In genomic region chr6:158152659-158153058, GRCh38 we compare ENCODE assay signal across 22 cellular contexts. TPM values are rescaled to one million over a fixed set of nuclear protein-coding genes. Genes with fewer than 3 reads are reported as not detected.
A peak's percentile ranks its signal among the peaks of the same experiment; 100 is the strongest.
DNase-seq lines count a peak whose midpoint lies in the region; ATAC-seq and TF ChIP-seq lines count a peak whose summit lies in the region.
"Had no signal": no experiment of that assay in that cellular context is flagged by ENCODE, and none has a peak within 500 bp of the region (broad histone marks: within the 10 kb centered on the region; RNA-seq: fewer than 3 reads in every experiment).

No MANE protein-coding gene starts in this region.

- no peak overlapping the region for H2AK5ac ChIP-seq in IMR-90 (ENCODE audit: low read depth, low read length)

- H3K14ac ChIP-seq in IMR-90 (replicated peaks; ENCODE audit: low read depth, low read length), result no peak overlapping the region

- no peak overlapping the region for H3K56ac ChIP-seq in IMR-90 (ENCODE audit: extremely low read depth, insufficient read depth, low read length)

- no peak overlapping the region for H3K18ac ChIP-seq in IMR-90 (ENCODE audit: low read depth, low read length)

- H2BK15ac ChIP-seq in IMR-90 (ENCODE audit: low read depth, low read length), result no peak overlapping the region

- H3K4me3 ChIP-seq in IMR-90 (ENCODE audit: insufficient read depth, low read depth, low read length) (no peak overlapping the region), PC-3 (ENCODE audit: low read length) (no peak overlapping the region), suprapubic skin (no peak overlapping the region), thyroid gland (replicated peaks in 1 of 3) (no peak overlapping the region), transverse colon (no peak overlapping the region)
- H3K4me3 ChIP-seq: MG63 had no signal

- H2AK9ac ChIP-seq in IMR-90 (replicated peaks; ENCODE audit: low read depth, low read length, poor library complexity), result no peak overlapping the region

- H3K4ac ChIP-seq in IMR-90 (ENCODE audit: low read depth, low read length), result no peak overlapping the region

- no peaks in the 10 kb centered on the region for H3F3A ChIP-seq in PC-3 (ENCODE audit: low read length, unreplicated experiment)

- no peak overlapping the region for H2BK5ac ChIP-seq in IMR-90 (ENCODE audit: low read depth, low read length, poor library complexity, severe bottlenecking)

- ATAC-seq in IMR-90 (ENCODE audit: low read depth), result no peak
- ATAC-seq in PC-3, result no peak
- peak; percentile 90 for ATAC-seq in esophagus mucosa
- ATAC-seq in GM21786 (IDR thresholded peaks at IDR 0.05; ENCODE audit: unreplicated experiment), result no peak
- ATAC-seq: CD8-positive, alpha-beta T cell had no signal

- no peak for TF ChIP-seq CTCF in IMR-90 (conservative IDR thresholded peaks at IDR 0.05; ENCODE audit: low read depth, low read length)
- TF ChIP-seq CTCF in PC-3 (conservative IDR thresholded peaks at IDR 0.05; ENCODE audit: low read depth, low read length), result no peak
- TF ChIP-seq CTCF in suprapubic skin (IDR thresholded peaks at IDR 0.05), result no peak
- TF ChIP-seq CTCF in thyroid gland (IDR thresholded peaks at IDR 0.05), result no peak
- no peak for TF ChIP-seq CTCF in transverse colon (IDR thresholded peaks at IDR 0.05)

- H2AFZ ChIP-seq in IMR-90 (replicated peaks; ENCODE audit: low read length, poor library complexity) (no peak overlapping the region), PC-3 (ENCODE audit: low read length) (no peak overlapping the region)

- peaks cover 4% of the 10 kb centered on the region for H3K4me1 ChIP-seq in IMR-90 (ENCODE audit: control insufficient read depth, insufficient read depth, low read length)
- peaks cover 28% of the 10 kb centered on the region for H3K4me1 ChIP-seq in PC-3 (ENCODE audit: insufficient read depth, low read length)
- H3K4me1 ChIP-seq in suprapubic skin, result no peaks in the 10 kb centered on the region
- H3K4me1 ChIP-seq in thyroid gland, result no peaks in the 10 kb centered on the region
- peaks cover 0 to 4% (median 0%) of the 10 kb centered on the region in 4 donors for H3K4me1 ChIP-seq in transverse colon

- TF ChIP-seq POLR2A in IMR-90 (IDR thresholded peaks at IDR 0.05; ENCODE audit: low read depth, low read length) (no peak), suprapubic skin (IDR thresholded peaks at IDR 0.05) (no peak), thyroid gland (IDR thresholded peaks at IDR 0.05) (no peak), transverse colon (IDR thresholded peaks at IDR 0.05) (no peak)

- no peak overlapping the region for H2BK20ac ChIP-seq in IMR-90 (ENCODE audit: low read depth, low read length)

- H4K91ac ChIP-seq in IMR-90 (ENCODE audit: insufficient read depth, low read depth, low read length), result no peak overlapping the region

- H4K20me1 ChIP-seq in IMR-90 (ENCODE audit: insufficient read depth, low read length) (peaks cover 4% of the 10 kb centered on the region; the same call in 1 of the 2 replicates), PC-3 (ENCODE audit: low read length) (no peaks in the 10 kb centered on the region)

- H3K79me2 ChIP-seq in PC-3 (ENCODE audit: low read length), result no peaks in the 10 kb centered on the region

- in situ Hi-C loops in IMR-90 (cut with MboI; ENCODE audit: low sequenced_read_pairs) (no loop called here), transverse colon (cut with MboI; ENCODE audit: low pct_ligation_motif_present in 1 of 4, low pct_unique_long_range_greater_than_20kb in 1 of 4, low sequenced_read_pairs in 3 of 4) (no loop called here)

- H3K9ac ChIP-seq in IMR-90 (ENCODE audit: low read depth, low read length) (no peak overlapping the region), PC-3 (ENCODE audit: low read length) (no peak overlapping the region)

- BruUV-seq in IMR-90 (replicated peaks; lab: Mats Ljungman, UMichigan), result no TSS peak
- BruUV-seq in PC-3 (replicated peaks; lab: Mats Ljungman, UMichigan), result no TSS peak

- TF ChIP-seq RAD21 in IMR-90 (IDR thresholded peaks at IDR 0.05; ENCODE audit: low read length), result no peak

- no peak overlapping the region for H3K27ac ChIP-seq in IMR-90 (ENCODE audit: insufficient read depth, low read length)
- H3K27ac ChIP-seq in PC-3 (ENCODE audit: low read length), result no peak overlapping the region
- H3K27ac ChIP-seq in suprapubic skin, result peak overlapping the region; percentile 23
- H3K27ac ChIP-seq in thyroid gland, result no peak overlapping the region
- H3K27ac ChIP-seq in transverse colon, result no peak overlapping the region

- TF ChIP-seq EP300 in suprapubic skin (IDR thresholded peaks at IDR 0.05) (no peak), transverse colon (IDR thresholded peaks at IDR 0.05; ENCODE audit: low read depth) (no peak)

- intact Hi-C loops in IMR-90 (cut with micrococcal nuclease) (no loop called here), PC-3 (cut with micrococcal nuclease) (no loop called here), thyroid gland (cut with DNase I) (no loop called here), transverse colon (cut with DNase I; ENCODE audit: low total_unique reads) (no loop called here)

- no peak overlapping the region for H4K8ac ChIP-seq in IMR-90 (ENCODE audit: low read depth in 2 of 2, low read length in 2 of 2)

- no peaks in the 10 kb centered on the region for H3K9me2 ChIP-seq in PC-3 (replicated peaks; ENCODE audit: low read length)

- H3K36me3 ChIP-seq in IMR-90 (ENCODE audit: control insufficient read depth, insufficient read depth, low read length) (peaks cover 7% of the 10 kb centered on the region), PC-3 (ENCODE audit: low read depth, low read length) (no peaks in the 10 kb centered on the region), suprapubic skin (peaks cover 9% of the 10 kb centered on the region), thyroid gland (peaks cover 0 to 8% of the 10 kb centered on the region in 2 donors), transverse colon (no peaks in the 10 kb centered on the region)

- H3K4me2 ChIP-seq in IMR-90 (ENCODE audit: low read depth, low read length), result no peak overlapping the region
- no peak overlapping the region for H3K4me2 ChIP-seq in PC-3 (ENCODE audit: low read length)

- no peak overlapping the region for H3K23ac ChIP-seq in IMR-90 (ENCODE audit: low read depth, low read length)

- H3K79me1 ChIP-seq in IMR-90 (ENCODE audit: low read depth in 1 of 2, low read length in 2 of 2), result peaks cover 4 to 12% of the 10 kb centered on the region in 2 experiments

- DNase-seq in IMR-90, result no peak
- peak; percentile 59 for DNase-seq in PC-3
- DNase-seq in suprapubic skin (ENCODE audit: low spot score in 2 of 2), result no peak
- DNase-seq in thyroid gland, result no peak
- no peak for DNase-seq in transverse colon
- DNase-seq: ACHN; C1 segment of cervical spinal cord; Calu3; CD8-positive, alpha-beta T cell; DMS79; GOT3; HCEC 1CT; Karpas-422; MG63; NCI-H1417; NCI-H1694 treated with DMSO at 0.1 percent for 48 hours; NCI-H2227 treated with DMSO at 0.1 percent for 48 hours; NCI-H510A treated with DMSO at 0.1 percent for 48 hours; NCI-H82; Right ventricle myocardium superior had no signal

- H3K9me3 ChIP-seq in IMR-90 (ENCODE audit: control insufficient read depth, insufficient read depth, low read length) (no peaks in the 10 kb centered on the region), PC-3 (ENCODE audit: low read length) (no peaks in the 10 kb centered on the region), suprapubic skin (no peaks in the 10 kb centered on the region), thyroid gland (no peaks in the 10 kb centered on the region), transverse colon (no peaks in the 10 kb centered on the region)
- H3K9me3 ChIP-seq: MG63 had no signal

- peaks cover 7% of the 10 kb centered on the region for H3K9me1 ChIP-seq in IMR-90 (ENCODE audit: insufficient read depth, low read length)

- no peak overlapping the region for H2BK120ac ChIP-seq in IMR-90 (ENCODE audit: low read depth, low read length)

- H3K27me3 ChIP-seq in IMR-90 (ENCODE audit: control insufficient read depth, insufficient read depth, low read length) (no peaks in the 10 kb centered on the region), PC-3 (ENCODE audit: low read length) (no peaks in the 10 kb centered on the region), suprapubic skin (no peaks in the 10 kb centered on the region), thyroid gland (no peaks in the 10 kb centered on the region), transverse colon (no peaks in the 10 kb centered on the region)
- H3K27me3 ChIP-seq: MG63 had no signal

- dilution Hi-C loops in IMR-90 (cut with HindIII; ENCODE audit: low sequenced_read_pairs, unreplicated experiment), result no loop called here

- H4K5ac ChIP-seq in IMR-90 (ENCODE audit: low read depth, low read length), result no peak overlapping the region

- POLR2A ChIA-PET in IMR-90 (lab: Charles Lee; ENCODE audit: unreplicated experiment) (no interaction called here), PC-3 (lab: Charles Lee; ENCODE audit: unreplicated experiment) (no interaction called here)

- CTCF ChIA-PET in IMR-90 (lab: Yijun Ruan, JAX) (interaction anchor here (1.3 kb wide), 1 partner anchor 9 kb away, joined by 3 read pairs; no protein-coding TSS in a partner anchor), PC-3 (lab: Charles Lee) (no interaction called here)

- no CpG with 5 or more reads among the region's 4 CpGs for WGBS in IMR-90 (ENCODE audit: extremely low coverage in 2 of 2, insufficient read length in 1 of 2), 2 experiments
- WGBS in suprapubic skin, result 81% methylated on average over 4 of the region's 4 CpGs
- 93 to 97% methylated on average over 4 of the region's 4 CpGs for WGBS in thyroid gland, 2 donors
- 93 to 94% methylated on average over 2 to 4 of the region's 4 CpGs for WGBS in transverse colon (ENCODE audit: low coverage in 1 of 2), 2 donors

TF ChIP-seq in IMR-90, 13 proteins besides CTCF, POLR2A, EP300 and RAD21:
- TF ChIP-seq NFE2L2 (IDR thresholded peaks at IDR 0.05; ENCODE audit: low read depth, low read length) (no peak), CEBPB (IDR thresholded peaks at IDR 0.05; ENCODE audit: low read depth, low read length) (peak; percentile 85)

RNA-seq across cellular contexts. Expression of gene SERAC1, which starts 15.4 kb away (rescaled TPM):
- total RNA-seq in IMR-90 (2012; rRNA removed), result 15.6 and 16.9 TPM in 2 replicates
- polyA plus RNA-seq in IMR-90 (2012; rRNA removed), result 6.7 and 7.7 TPM in 2 replicates
- 1.6 and 1.7 TPM in 2 replicates for polyA plus RNA-seq in IMR-90 (2012; cell fraction: cytosol; rRNA removed)
- polyA plus RNA-seq in IMR-90 (2012; cell fraction: nucleus; rRNA removed; ENCODE audit: low replicate concordance), result 2.2 and 13.6 TPM in 2 replicates
- total RNA-seq in PC-3 (2014; rRNA removed), result 3.9 and 5.0 TPM in 2 replicates
- total RNA-seq in esophagus mucosa, result 7.4 TPM
- 10 to 100 TPM in 1 of 4 donors, 1 to 10 TPM in 3; 7.8 to 11.0 (median 8.7) TPM for total RNA-seq in suprapubic skin
- 10 to 100 TPM; 14.9 to 17.6 (median 17.0) TPM for total RNA-seq in thyroid gland
- 100 to 1,000 TPM in 1 of 4 donors, 10 to 100 TPM in 2, 1 to 10 TPM in 1; 9.8 to 125 (median 13.5) TPM for total RNA-seq in transverse colon

RNA-seq across cellular contexts. Expression of gene GTF2H5, which starts 15.5 kb away (rescaled TPM):
- total RNA-seq in IMR-90 (2012; rRNA removed) (3.9 and 6.1 TPM in 2 replicates), PC-3 (2014; rRNA removed) (2.8 and 3.0 TPM in 2 replicates), esophagus mucosa (20.4 TPM), suprapubic skin (1 to 10 TPM; 1.8 to 3.2 (median 2.1) TPM), thyroid gland (1 to 10 TPM; 2.7 to 5.1 (median 4.5) TPM), transverse colon (10 to 100 TPM in 1 of 4 donors, 1 to 10 TPM in 3; 1.2 to 28.9 (median 1.9) TPM)
- polyA plus RNA-seq in IMR-90 (2012; rRNA removed), result 8.4 and 8.5 TPM in 2 replicates
- 1.2 and 3.1 TPM in 2 replicates for polyA plus RNA-seq in IMR-90 (2012; cell fraction: cytosol; rRNA removed)
- 0.39 and 3.2 TPM in 2 replicates for polyA plus RNA-seq in IMR-90 (2012; cell fraction: nucleus; rRNA removed; ENCODE audit: low replicate concordance)
